Comparison of ENCODE assay signal across 9 cellular contexts in the genomic region with DNA sequence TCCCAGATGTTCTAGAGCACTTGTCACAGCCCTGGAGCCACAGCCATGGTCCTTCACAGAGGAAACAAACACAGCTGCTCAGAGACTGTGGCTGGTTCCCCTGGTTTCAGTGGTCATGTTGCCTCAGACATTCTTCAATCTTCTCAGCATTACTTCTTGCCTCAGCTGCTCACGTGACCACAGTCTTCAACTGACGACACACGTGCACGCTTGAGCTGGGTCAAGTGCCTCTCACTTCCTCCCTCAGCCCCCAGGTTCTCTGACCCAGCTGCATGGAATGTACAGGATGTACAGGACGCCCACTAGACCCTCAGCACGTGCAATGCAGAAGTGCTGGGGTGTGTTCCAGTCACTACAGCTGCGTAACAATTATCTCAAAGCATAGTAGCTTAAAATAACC.
A peak's percentile ranks its signal among the peaks of the same experiment; 100 is the strongest.
DNase-seq lines count a peak whose midpoint lies in the region; ATAC-seq and TF ChIP-seq lines count a peak whose summit lies in the region.
"Had no signal": no experiment of that assay in that cellular context is flagged by ENCODE, and none has a peak within 500 bp of the region (broad histone marks: within the 10 kb centered on the region; RNA-seq: fewer than 3 reads in every experiment).

No MANE protein-coding gene starts in this region.

- H3K9ac ChIP-seq in mammary epithelial cell (ENCODE audit: insufficient read depth, low read length): no peak overlapping the region

- no peaks in the 10 kb centered on the region for H3K79me2 ChIP-seq in mammary epithelial cell (ENCODE audit: insufficient read depth, low read length)

- peak; percentile 3 to 7 for DNase-seq in stimulated activated CD8-positive, alpha-beta memory T cell treated with anti-CD3 and anti-CD28 coated beads, Interleukin-15, amount 100 ng/mL, for 4 hours (ENCODE audit: low read depth in 2 of 2)
- no peak for DNase-seq in stimulated activated CD8-positive, alpha-beta memory T cell treated with anti-CD3 and anti-CD28 coated beads, Interleukin-4, amount 100 ng/mL, for 48 hours
- DNase-seq in activated CD4-positive, alpha-beta memory T cell treated with anti-CD3 and anti-CD28 coated beads, Interleukin-2, amount 10 ng/mL, durations not matched to agents 7 days and 5 days: peak; percentile 31
- no peak for DNase-seq in stimulated activated CD4-positive, alpha-beta T cell treated with anti-CD3 and anti-CD28 coated beads, Interleukin-2, amount 100 ng/mL, for 48 hours
- DNase-seq in mammary epithelial cell: no peak
- no peak for DNase-seq in amygdala (lab: John Stamatoyannopoulos, UW)
- DNase-seq: activated CD8-positive, alpha-beta memory T cell treated with anti-CD3 and anti-CD28 coated beads for 24 hours had no signal

- H3K27me3 Mint-ChIP-seq in activated CD4-positive, alpha-beta memory T cell treated with anti-CD3 and anti-CD28 coated beads, Interleukin-2, amount 10 ng/mL, durations not matched to agents 7 days and 5 days: peaks cover 7% of the 10 kb centered on the region

- H3K9me3 Mint-ChIP-seq in activated CD4-positive, alpha-beta memory T cell treated with anti-CD3 and anti-CD28 coated beads, Interleukin-2, amount 10 ng/mL, durations not matched to agents 7 days and 5 days: no peaks in the 10 kb centered on the region

- no peak for TF ChIP-seq CTCF in mammary epithelial cell (conservative IDR thresholded peaks at IDR 0.05 in 1 of 2, IDR thresholded peaks at IDR 0.05 in 1 of 2; ENCODE audit: extremely low read depth in 1 of 2, insufficient read depth in 1 of 2, low read depth in 1 of 2, low read length in 2 of 2)

- ATAC-seq in HG03432 (IDR thresholded peaks at IDR 0.05; ENCODE audit: unreplicated experiment) (peak; percentile 60), GM19455 (IDR thresholded peaks at IDR 0.05; ENCODE audit: unreplicated experiment) (no peak)

- H3K9me3 ChIP-seq in mammary epithelial cell (replicated peaks; ENCODE audit: insufficient read depth, low read length): peaks cover 8% of the 10 kb centered on the region

- H3K36me3 ChIP-seq in mammary epithelial cell (ENCODE audit: insufficient read depth, low read length): no peaks in the 10 kb centered on the region

- in situ Hi-C loops in mammary epithelial cell (cut with MboI; ENCODE audit: low sequenced_read_pairs in 2 of 2): no loop called here

- dilution Hi-C loops in mammary epithelial cell (cut with HindIII; ENCODE audit: low sequenced_read_pairs): loop anchor here (5.0 kb wide), 1 partner anchor 74 kb away; no protein-coding TSS in a partner anchor

- POLR2A ChIA-PET in activated CD4-positive, alpha-beta memory T cell treated with anti-CD3 and anti-CD28 coated beads, Interleukin-2, amount 10 ng/mL, durations not matched to agents 7 days and 5 days (lab: Charles Lee): no interaction called here

- CTCF ChIA-PET in activated CD4-positive, alpha-beta memory T cell treated with anti-CD3 and anti-CD28 coated beads, Interleukin-2, amount 10 ng/mL, durations not matched to agents 7 days and 5 days (lab: Charles Lee): no interaction called here
- CTCF ChIA-PET in mammary epithelial cell (lab: Charles Lee; ENCODE audit: low non-redundant PET): no interaction called here

- H3K36me3 Mint-ChIP-seq in activated CD4-positive, alpha-beta memory T cell treated with anti-CD3 and anti-CD28 coated beads, Interleukin-2, amount 10 ng/mL, durations not matched to agents 7 days and 5 days (ENCODE audit: low read depth): no peaks in the 10 kb centered on the region

- no peak overlapping the region for H3K4me2 ChIP-seq in mammary epithelial cell (ENCODE audit: insufficient read depth, low read depth, low read length)

- no peak overlapping the region for H3K4me3 Mint-ChIP-seq in activated CD4-positive, alpha-beta memory T cell treated with anti-CD3 and anti-CD28 coated beads, Interleukin-2, amount 10 ng/mL, durations not matched to agents 7 days and 5 days

- H3K27ac ChIP-seq in mammary epithelial cell (ENCODE audit: insufficient read depth, low read depth, low read length): no peak overlapping the region

- no TSS peak for BruUV-seq in mammary epithelial cell (replicated peaks; lab: Mats Ljungman, UMichigan)

- H4K20me1 ChIP-seq in mammary epithelial cell (ENCODE audit: insufficient read depth, low read length): no peaks in the 10 kb centered on the region

- H3K4me1 ChIP-seq in mammary epithelial cell (ENCODE audit: insufficient read depth, low read length): no peaks in the 10 kb centered on the region

- peaks cover 13% of the 10 kb centered on the region for H3K4me1 Mint-ChIP-seq in activated CD4-positive, alpha-beta memory T cell treated with anti-CD3 and anti-CD28 coated beads, Interleukin-2, amount 10 ng/mL, durations not matched to agents 7 days and 5 days

- intact Hi-C loops in mammary epithelial cell (cut with micrococcal nuclease): no loop called here

- no peaks in the 10 kb centered on the region for H3K27me3 ChIP-seq in mammary epithelial cell (ENCODE audit: insufficient read depth, low read length)

- no peak overlapping the region for H2AFZ ChIP-seq in mammary epithelial cell (ENCODE audit: low read depth, low read length)

- H3K27ac Mint-ChIP-seq in activated CD4-positive, alpha-beta memory T cell treated with anti-CD3 and anti-CD28 coated beads, Interleukin-2, amount 10 ng/mL, durations not matched to agents 7 days and 5 days: no peak overlapping the region

- H3K4me3 ChIP-seq in mammary epithelial cell (replicated peaks in 1 of 3; ENCODE audit: insufficient read depth in 1 of 3, low read depth in 2 of 3, low read length in 3 of 3): no peak overlapping the region

- WGBS in mammary epithelial cell (ENCODE audit: low coverage, missing lambda C conversion rate): 73% methylated on average over 7 of the region's 7 CpGs

Comparison
In these comparisons a context has a peak if more than half of its experiments do, and no peak if none do; other contexts are left out.
1. DNase-seq: peak in stimulated activated CD8-positive, alpha-beta memory T cell treated with anti-CD3 and anti-CD28 coated beads, Interleukin-15, amount 100 ng/mL, for 4 hours (2 of 2) and activated CD4-positive, alpha-beta memory T cell treated with anti-CD3 and anti-CD28 coated beads, Interleukin-2, amount 10 ng/mL, durations not matched to agents 7 days and 5 days (single experiment); none in stimulated activated CD8-positive, alpha-beta memory T cell treated with anti-CD3 and anti-CD28 coated beads, Interleukin-4, amount 100 ng/mL, for 48 hours (single experiment), stimulated activated CD4-positive, alpha-beta T cell treated with anti-CD3 and anti-CD28 coated beads, Interleukin-2, amount 100 ng/mL, for 48 hours (0 of 2), mammary epithelial cell (single experiment) and amygdala (0 of 56).